Comparison of ENCODE assay signal across 29 cellular contexts in the genomic region with DNA sequence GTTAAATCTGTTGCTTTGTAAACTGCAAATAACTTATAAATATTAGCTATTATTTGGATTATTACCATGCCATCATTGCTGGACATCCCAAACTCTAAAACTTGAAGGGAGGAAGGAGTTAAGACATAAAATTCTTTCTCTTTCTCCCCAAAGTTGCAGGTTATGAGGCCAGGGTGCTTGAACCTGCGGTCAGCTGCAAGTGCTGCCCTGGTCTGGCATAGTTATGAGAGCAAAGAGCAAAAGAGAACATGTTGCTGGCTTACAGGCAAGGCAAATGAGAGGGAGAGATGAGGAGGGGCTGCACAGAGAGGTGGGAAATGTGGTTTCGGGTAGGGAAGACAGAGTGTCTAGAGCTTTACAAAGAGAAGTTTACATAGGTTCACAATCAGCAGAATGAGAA.
"Had no signal": no experiment of that assay in that cellular context is flagged by ENCODE, and none has a peak within 500 bp of the region (broad histone marks: within the 10 kb centered on the region; RNA-seq: fewer than 3 reads in every experiment).

No MANE protein-coding gene starts in this region.

- H3K4me3 Mint-ChIP-seq: activated CD4-positive, alpha-beta memory T cell treated with anti-CD3 and anti-CD28 coated beads for 36 hours; activated naive CD4-positive, alpha-beta T cell treated with anti-CD3 and anti-CD28 coated beads, Interleukin-2, amount 10 ng/mL, durations not matched to agents 7 days and 5 days; activated naive CD8-positive, alpha-beta T cell treated with anti-CD3 and anti-CD28 coated beads, Interleukin-2, amount 10 ng/mL, durations not matched to agents 7 days and 5 days; activated T-helper 1 cell treated with anti-CD3 and anti-CD28 coated beads, Interleukin-12 subunit alpha, Interleukin-12 subunit beta, Interleukin-2, Interleukin-4 antibody, amounts not matched to agents 30 ng/mL and 10 ng/mL and 1 ng/mL, durations not matched to agents 14 hours and 24 hours and 36 hours; dendritic cell treated with granulocyte-macrophage colony-stimulating factor and Interleukin-4, amounts not matched to agents 40 ng/mL and 50 ng/mL, for 4 days; endodermal cell; nephron; T-helper 1 cell treated with Interleukin-12 subunit alpha and Interleukin-12 subunit beta and Interleukin-4 antibody, amounts not matched to agents 30 μg/mL and 1 μg/mL, for 36 hours had no signal

- H3K27ac Mint-ChIP-seq: activated CD4-positive, alpha-beta memory T cell treated with anti-CD3 and anti-CD28 coated beads for 36 hours; activated naive CD4-positive, alpha-beta T cell treated with anti-CD3 and anti-CD28 coated beads, Interleukin-2, amount 10 ng/mL, durations not matched to agents 7 days and 5 days; activated naive CD8-positive, alpha-beta T cell treated with anti-CD3 and anti-CD28 coated beads, Interleukin-2, amount 10 ng/mL, durations not matched to agents 7 days and 5 days; activated T-helper 1 cell treated with anti-CD3 and anti-CD28 coated beads, Interleukin-12 subunit alpha, Interleukin-12 subunit beta, Interleukin-2, Interleukin-4 antibody, amounts not matched to agents 30 ng/mL and 10 ng/mL and 1 ng/mL, durations not matched to agents 14 hours and 24 hours and 36 hours; dendritic cell treated with granulocyte-macrophage colony-stimulating factor and Interleukin-4, amounts not matched to agents 40 ng/mL and 50 ng/mL, for 4 days; endodermal cell; T-helper 1 cell treated with Interleukin-12 subunit alpha and Interleukin-12 subunit beta and Interleukin-4 antibody, amounts not matched to agents 30 μg/mL and 1 μg/mL, for 36 hours had no signal

- DNase-seq: activated CD4-positive, alpha-beta memory T cell treated with anti-CD3 and anti-CD28 coated beads for 36 hours; activated CD4-positive, alpha-beta T cell treated with anti-CD3 and anti-CD28 coated beads for 48 hours; activated CD8-positive, alpha-beta memory T cell treated with anti-CD3 and anti-CD28 coated beads, Interleukin-2, amount 50 U/mL, for 4 hours; activated effector memory CD4-positive, alpha-beta T cell treated with anti-CD3 and anti-CD28 coated beads, Interleukin-2, amount 50 U/mL, for 16 hours; activated naive CD4-positive, alpha-beta T cell treated with anti-CD3 and anti-CD28 coated beads, Interleukin-2, amount 10 ng/mL, durations not matched to agents 7 days and 5 days; activated naive CD8-positive, alpha-beta T cell treated with anti-CD3 and anti-CD28 coated beads, Interleukin-2, amount 10 ng/mL, durations not matched to agents 7 days and 5 days; activated T-cell treated with anti-CD3 and anti-CD28 coated beads, Interleukin-2, amount 50 U/mL, for 1 hour; central memory CD4-positive, alpha-beta T cell; endodermal cell; esophagus squamous epithelium; foreskin melanocyte; heart right ventricle; kidney glomerular epithelial cell; left lung; posterior cingulate gyrus; right cardiac atrium; spleen; stimulated activated naive CD4-positive, alpha-beta T cell; T-helper 9 cell; transverse colon; WERI-Rb-1 had no signal

- H3K36me3 Mint-ChIP-seq: activated CD4-positive, alpha-beta memory T cell treated with anti-CD3 and anti-CD28 coated beads for 36 hours; activated naive CD4-positive, alpha-beta T cell treated with anti-CD3 and anti-CD28 coated beads, Interleukin-2, amount 10 ng/mL, durations not matched to agents 7 days and 5 days; activated naive CD8-positive, alpha-beta T cell treated with anti-CD3 and anti-CD28 coated beads, Interleukin-2, amount 10 ng/mL, durations not matched to agents 7 days and 5 days had no signal

- H3K27ac ChIP-seq: heart right ventricle, left lung, spleen, WERI-Rb-1 had no signal

- H3K36me3 ChIP-seq: breast epithelium, esophagus squamous epithelium, heart right ventricle, left lung, spleen, suprapubic skin, transverse colon, WERI-Rb-1 had no signal

- ATAC-seq: activated CD4-positive, CD25-positive, alpha-beta regulatory T cell treated with anti-CD3 and anti-CD28 coated beads, Interleukin-2, amount 50 U/mL, for 24 hours; heart right ventricle; left lung; right cardiac atrium had no signal

- H3K27me3 ChIP-seq: breast epithelium, esophagus squamous epithelium, heart right ventricle, left lung, spleen, suprapubic skin, transverse colon had no signal

- H3K9me3 Mint-ChIP-seq: activated CD4-positive, alpha-beta memory T cell treated with anti-CD3 and anti-CD28 coated beads for 36 hours; activated naive CD4-positive, alpha-beta T cell treated with anti-CD3 and anti-CD28 coated beads, Interleukin-2, amount 10 ng/mL, durations not matched to agents 7 days and 5 days; activated naive CD8-positive, alpha-beta T cell treated with anti-CD3 and anti-CD28 coated beads, Interleukin-2, amount 10 ng/mL, durations not matched to agents 7 days and 5 days; activated T-helper 1 cell treated with anti-CD3 and anti-CD28 coated beads, Interleukin-12 subunit alpha, Interleukin-12 subunit beta, Interleukin-2, Interleukin-4 antibody, amounts not matched to agents 30 ng/mL and 10 ng/mL and 1 ng/mL, durations not matched to agents 14 hours and 24 hours and 36 hours; dendritic cell treated with granulocyte-macrophage colony-stimulating factor and Interleukin-4, amounts not matched to agents 40 ng/mL and 50 ng/mL, for 4 days; endodermal cell; nephron; T-helper 1 cell treated with Interleukin-12 subunit alpha and Interleukin-12 subunit beta and Interleukin-4 antibody, amounts not matched to agents 30 μg/mL and 1 μg/mL, for 36 hours had no signal

- H3K4me1 ChIP-seq: breast epithelium had no signal

- H3K27me3 Mint-ChIP-seq: activated CD4-positive, alpha-beta memory T cell treated with anti-CD3 and anti-CD28 coated beads for 36 hours; dendritic cell treated with granulocyte-macrophage colony-stimulating factor and Interleukin-4, amounts not matched to agents 40 ng/mL and 50 ng/mL, for 4 days had no signal

- H3K4me3 ChIP-seq: breast epithelium, esophagus squamous epithelium, heart right ventricle, left lung, lung, spleen, suprapubic skin, transverse colon had no signal
